4 cellular contexts compared by ENCODE assay signal in the genomic region with DNA sequence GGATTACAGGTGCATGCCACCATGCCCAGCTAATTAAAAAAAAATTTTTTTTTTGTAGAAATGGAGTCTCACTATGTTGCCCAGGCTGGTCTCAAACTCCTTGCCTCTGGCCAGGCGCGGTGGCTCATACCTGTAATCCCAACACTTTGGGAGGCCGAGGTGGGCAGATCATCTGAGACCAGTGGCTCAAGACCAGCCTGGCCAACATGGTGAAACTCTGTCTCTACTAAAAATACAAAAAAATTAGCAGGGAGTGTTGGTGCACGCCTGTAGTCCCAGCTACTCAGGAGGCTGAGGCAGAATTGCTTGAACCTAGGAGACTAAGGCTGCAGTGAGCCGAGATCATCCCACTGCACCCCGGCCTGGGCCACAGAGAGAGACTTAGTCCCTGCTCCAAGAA. TPM values are rescaled to one million over a fixed set of nuclear protein-coding genes. Genes with fewer than 3 reads are reported as not detected.
DNase-seq lines count a peak whose midpoint lies in the region; ATAC-seq, FAIRE-seq and TF ChIP-seq lines count a peak whose summit lies in the region.
"Not testable (repeated sequence)": the region's sequence is repeated elsewhere in the genome, so short reads cannot be mapped to it uniquely, and the experiment has no call there.

No MANE protein-coding gene starts in this region.

- ATAC-seq in HepG2, result not testable (repeated sequence)

- not testable (repeated sequence) for H4K20me1 ChIP-seq in H1 (replicated peaks in 1 of 2; ENCODE audit: control insufficient read depth in 1 of 2, insufficient read depth in 2 of 2, low read length in 2 of 2); HepG2 (ENCODE audit: insufficient read depth, low read length)

- not testable (repeated sequence) for H3K4me2 ChIP-seq in H1 (ENCODE audit: insufficient read depth in 1 of 2, low read depth in 2 of 2, low read length in 2 of 2); HepG2 (ENCODE audit: low read depth, low read length)

- H3K9ac ChIP-seq in H1 (replicated peaks in 1 of 4; ENCODE audit: extremely low read depth in 1 of 4, low read depth in 3 of 4, low read length in 3 of 4); HepG2 (ENCODE audit: insufficient read depth, low read depth, low read length): not testable (repeated sequence)

- not testable (repeated sequence) for H2BK120ac ChIP-seq in H1 (replicated peaks; ENCODE audit: low read depth, low read length)

- H3K36me3 ChIP-seq in H1 (ENCODE audit: control insufficient read depth in 2 of 4, insufficient read depth in 4 of 4, low read length in 3 of 4); HepG2 (replicated peaks in 1 of 2; ENCODE audit: control insufficient read depth in 1 of 2, insufficient read depth in 2 of 2, low read length in 2 of 2); spleen: not testable (repeated sequence)

- TF ChIP-seq RAD21 in H1 (IDR thresholded peaks at IDR 0.05 in 1 of 2, conservative IDR thresholded peaks at IDR 0.05 in 1 of 2; ENCODE audit: low read depth in 2 of 2, low read length in 2 of 2); HepG2 (CRISPR knock-in tag; IDR thresholded peaks at IDR 0.05): not testable (repeated sequence)

- not testable (repeated sequence) for H3K56ac ChIP-seq in H1 (replicated peaks; ENCODE audit: insufficient read length, low read depth, low read length)

- H3K27ac ChIP-seq in H1 (ENCODE audit: low read depth, low read length); HepG2 (ENCODE audit: extremely low read length, insufficient read depth, low read length); spleen: not testable (repeated sequence)

- not testable (repeated sequence) for H3K79me2 ChIP-seq in H1 (ENCODE audit: control insufficient read depth in 1 of 2, insufficient read depth in 2 of 2, low read length in 2 of 2); HepG2 (ENCODE audit: insufficient read depth, low read length)

- not testable (repeated sequence) for H2BK20ac ChIP-seq in H1 (ENCODE audit: low read length)

- not testable (repeated sequence) for H2AK5ac ChIP-seq in H1 (ENCODE audit: low read depth, low read length)

- BruUV-seq in HepG2 (replicated peaks; lab: Mats Ljungman, UMichigan), result not testable (repeated sequence)

- WGBS in H1 (ENCODE audit: extremely low coverage in 1 of 2, insufficient coverage in 1 of 2, insufficient read length in 1 of 2, insufficient replicate concordance in 2 of 2, low coverage in 1 of 2, low lambda C conversion rate in 2 of 2, missing lambda C conversion rate in 1 of 2), 2 experiments, result 93% methylated on average over 6 of the region's 6 CpGs; no CpG with 5 or more reads in 1 of the 2 experiments
- WGBS in HepG2 (ENCODE audit: low lambda C conversion rate), result 41% methylated on average over 6 of the region's 6 CpGs
- WGBS in spleen, 5 donors, result 90 to 95% (median 93%) methylated on average over 6 of the region's 6 CpGs

- not testable (repeated sequence) for H3K23ac ChIP-seq in H1 (ENCODE audit: insufficient read length)

- not testable (repeated sequence) for H4K8ac ChIP-seq in H1 (ENCODE audit: extremely low read depth, insufficient read depth, low read length)

- intact Hi-C loops in HepG2 (cut with micrococcal nuclease; ENCODE audit: unreplicated experiment), result not testable (repeated sequence)
- intact Hi-C loops in spleen (cut with DNase I; ENCODE audit: low total_unique reads), result loop anchor here (5.0 kb wide), 1 partner anchor 127 kb away; no protein-coding TSS in a partner anchor

- TF ChIP-seq POLR2A in H1 (IDR thresholded peaks at IDR 0.05; ENCODE audit: control extremely low read depth in 1 of 2, low read depth in 2 of 2, low read length in 2 of 2); HepG2 (IDR thresholded peaks at IDR 0.05; ENCODE audit: insufficient read depth in 1 of 2, low read depth in 2 of 2, low read length in 2 of 2); spleen (IDR thresholded peaks at IDR 0.05): not testable (repeated sequence)

- FAIRE-seq in H1 (lab: Jason Lieb, UNC); HepG2 (lab: Jason Lieb, UNC): not testable (repeated sequence)

- DNase-seq in activated CD8-positive, alpha-beta memory T cell treated with anti-CD3 and anti-CD28 coated beads for 24 hours, result peak; percentile 33
- DNase-seq in H1 (ENCODE audit: low read depth in 1 of 2, low spot score in 2 of 2); HepG2 (ENCODE audit: low spot score): not testable (repeated sequence)
- peak; percentile 55 for DNase-seq in spleen

- not testable (repeated sequence) for H3K27me3 ChIP-seq in H1 (replicated peaks in 1 of 4; ENCODE audit: control insufficient read depth in 3 of 4, extremely low read depth in 1 of 4, insufficient read depth in 3 of 4, low read length in 3 of 4); spleen (replicated peaks in 1 of 7)
- H3K27me3 ChIP-seq in HepG2 (ENCODE audit: control insufficient read depth in 1 of 2, insufficient read depth in 2 of 2, low read length in 2 of 2), result peaks cover 3 to 24% of the 10 kb centered on the region in 2 experiments; a peak in 4 of 5 replicates

- H3K4me3 ChIP-seq in H1 (ENCODE audit: extremely low read depth in 1 of 4, insufficient read depth in 2 of 4, low read depth in 3 of 4, low read length in 4 of 4); HepG2 (replicated peaks in 1 of 3; ENCODE audit: insufficient read depth in 1 of 3, low read depth in 2 of 3, low read length in 3 of 3); spleen: not testable (repeated sequence)

- not testable (repeated sequence) for H4K91ac ChIP-seq in H1 (replicated peaks; ENCODE audit: insufficient read length, low read length)

- H3K14ac ChIP-seq in H1 (ENCODE audit: insufficient read length), result not testable (repeated sequence)

- not testable (repeated sequence) for TF ChIP-seq EP300 in H1 (IDR thresholded peaks at IDR 0.05; ENCODE audit: borderline replicate concordance in 1 of 2, low read depth in 2 of 2, low read length in 2 of 2); HepG2 (IDR thresholded peaks at IDR 0.05; ENCODE audit: low read depth in 2 of 2, low read length in 2 of 2); HepG2 (CRISPR knock-in tag; IDR thresholded peaks at IDR 0.05; ENCODE audit: borderline replicate concordance)

- H3K9me3 ChIP-seq in H1 (ENCODE audit: insufficient read depth in 2 of 2, low read depth in 1 of 2, low read length in 1 of 2); HepG2 (ENCODE audit: low read length); spleen: not testable (repeated sequence)

- not testable (repeated sequence) for H3K18ac ChIP-seq in H1 (ENCODE audit: extremely low read depth, low read length)

- CTCF ChIA-PET in H1 (lab: Charles Lee; ENCODE audit: partially characterized antibody), result interaction anchor here (0.7 to 4.0 kb wide), 4 partner anchors 11 to 129 kb away, joined by 3 to 14 read pairs (median 3); no protein-coding TSS in a partner anchor
- CTCF ChIA-PET in HepG2 (lab: Yijun Ruan, JAX; ENCODE audit: low intra/inter-chr PET ratio, low total read pairs), result not testable (repeated sequence)

- not testable (repeated sequence) for H4K5ac ChIP-seq in H1 (ENCODE audit: insufficient read length, low read depth, low read length)

- 0 out of 2 replicates have a peak overlapping the region, but pooled peaks have one; percentile 9 for H2BK12ac ChIP-seq in H1 (ENCODE audit: low read depth, low read length)

- not testable (repeated sequence) for H3K4ac ChIP-seq in H1 (replicated peaks; ENCODE audit: insufficient read length, low read depth, low read length)

- H3K79me1 ChIP-seq in H1 (ENCODE audit: low read depth, low read length), result not testable (repeated sequence)

- H2AFZ ChIP-seq in H1 (ENCODE audit: low read length); HepG2 (ENCODE audit: low read length): not testable (repeated sequence)

- POLR2A ChIA-PET in H1 (lab: Charles Lee; ENCODE audit: partially characterized antibody); HepG2 (lab: Yijun Ruan, JAX): not testable (repeated sequence)

- not testable (repeated sequence) for H3K23me2 ChIP-seq in H1 (ENCODE audit: low read depth, low read length)

- not testable (repeated sequence) for H2BK5ac ChIP-seq in H1 (ENCODE audit: low read depth, low read length)

- in situ Hi-C loops in HepG2 (cut with HindIII; ENCODE audit: extremely low pct_ligation_motif_present, low pct_unique_long_range_greater_than_20kb), result loop anchor here (5.0 kb wide), 1 partner anchor 1117 kb away; no protein-coding TSS in a partner anchor

- not testable (repeated sequence) for TF ChIP-seq CTCF in H1 (IDR thresholded peaks at IDR 0.05; ENCODE audit: control extremely low read depth in 1 of 3, insufficient read depth in 1 of 3, low read depth in 1 of 3, low read length in 3 of 3); HepG2 (CRISPR knock-in tag; IDR thresholded peaks at IDR 0.05); spleen (IDR thresholded peaks at IDR 0.05 in 8 of 11, conservative IDR thresholded peaks at IDR 0.05 in 3 of 11)

- H2BK15ac ChIP-seq in H1 (ENCODE audit: low read length), result not testable (repeated sequence)

- not testable (repeated sequence) for H3K4me1 ChIP-seq in H1 (replicated peaks in 1 of 4; ENCODE audit: control insufficient read depth in 3 of 4, insufficient read depth in 4 of 4, low read length in 3 of 4)
- H3K4me1 ChIP-seq in HepG2 (ENCODE audit: insufficient read depth, low read length) (peaks cover 12% of the 10 kb centered on the region; the same call in 1 of the 2 replicates), spleen (peaks cover 0 to 11% (median 4%) of the 10 kb centered on the region in 6 donors)

RNA-seq across cellular contexts. Expression of gene METTL9, which starts 19.2 kb away (rescaled TPM):
- total RNA-seq in H1 (2021; fragmentation: NEBNext Ultra II Directional; extraction: Animal tissue kit (Norgen Biotek cat#: 25700)), result 112 and 117 TPM in 2 replicates
- polyA plus RNA-seq in H1 (2011; rRNA removed) (34.5 and 45.4 TPM in 2 replicates), HepG2 (2011; rRNA removed) (96.9 and 123 TPM in 2 replicates), spleen (10 to 100 TPM; 28.5 to 50.6 (median 45.2) TPM)
- polyA plus RNA-seq in H1 (2011; cell fraction: cytosol; rRNA removed), result 56.7 TPM
- 29.1 TPM for polyA plus RNA-seq in H1 (2011; cell fraction: nucleus; rRNA removed)
- 64.0 to 93.3 TPM (median 70.0 TPM) in 4 replicates for polyA plus RNA-seq in H1 (2012, experiment 1 of 2)
- polyA plus RNA-seq in H1 (2012, experiment 2 of 2), result 37.2 TPM
- 88.0 TPM for polyA plus RNA-seq in H1 (2013, experiment 1 of 2)
- 96.1 TPM for polyA plus RNA-seq in H1 (2013, experiment 2 of 2)
- polyA minus RNA-seq in H1 (2011; rRNA and poly(A)+ RNA removed), result 29.4 and 60.6 TPM in 2 replicates
- polyA minus RNA-seq in H1 (2011; cell fraction: cytosol; rRNA and poly(A)+ RNA removed), result 23.3 TPM
- polyA minus RNA-seq in H1 (2011; cell fraction: nucleus; rRNA and poly(A)+ RNA removed), result 52.8 TPM
- total RNA-seq in HepG2 (2016; rRNA removed; fragmentation: Illumina TruSeq; extraction: Trizol) (175 and 204 TPM in 2 replicates), spleen (100 to 1,000 TPM in 5 of 7 donors, 10 to 100 TPM in 2; 88.5 to 247 (median 121) TPM)
- total RNA-seq in HepG2 (2016; cell fraction: cytosol; rRNA removed; fragmentation: Illumina TruSeq; extraction: Trizol; ENCODE audit: low read depth), result 260 and 296 TPM in 2 replicates
- 189 and 192 TPM in 2 replicates for total RNA-seq in HepG2 (2016; cell fraction: insoluble cytoplasmic fraction; rRNA removed; fragmentation: Illumina TruSeq; extraction: Trizol)
- total RNA-seq in HepG2 (2016; cell fraction: membrane; rRNA removed; fragmentation: Illumina TruSeq; extraction: Trizol), result 531 and 570 TPM in 2 replicates
- total RNA-seq in HepG2 (2016; cell fraction: nucleus; rRNA removed; fragmentation: Illumina TruSeq; extraction: Trizol), result 102 and 120 TPM in 2 replicates
- 57.9 and 89.7 TPM in 2 replicates for polyA plus RNA-seq in HepG2 (2011; cell fraction: cytosol; rRNA removed)
- 22.0 and 27.5 TPM in 2 replicates for polyA plus RNA-seq in HepG2 (2011; cell fraction: nucleus; rRNA removed)
- 128 and 134 TPM in 2 replicates for polyA plus RNA-seq in HepG2 (2012)
- 385 and 459 TPM in 2 replicates for polyA plus RNA-seq in HepG2 (2016; cell fraction: cytosol; fragmentation: Illumina TruSeq; extraction: Trizol; ENCODE audit: low read depth)
- 218 and 221 TPM in 2 replicates for polyA plus RNA-seq in HepG2 (2016; cell fraction: insoluble cytoplasmic fraction; fragmentation: Illumina TruSeq; extraction: Trizol; ENCODE audit: low read depth)
- 534 and 554 TPM in 2 replicates for polyA plus RNA-seq in HepG2 (2016; cell fraction: membrane; fragmentation: Illumina TruSeq; extraction: Trizol; ENCODE audit: low read depth)
- polyA plus RNA-seq in HepG2 (2016; cell fraction: nucleus; fragmentation: Illumina TruSeq; extraction: Trizol; ENCODE audit: insufficient read depth, low read depth), result 143 and 144 TPM in 2 replicates
- 23.0 and 41.2 TPM in 2 replicates for polyA minus RNA-seq in HepG2 (2011; rRNA and poly(A)+ RNA removed; ENCODE audit: low replicate concordance)
- 66.7 and 68.9 TPM in 2 replicates for polyA minus RNA-seq in HepG2 (2011; cell fraction: cytosol; rRNA and poly(A)+ RNA removed)
- polyA minus RNA-seq in HepG2 (2011; cell fraction: nucleus; rRNA and poly(A)+ RNA removed), result 50.9 and 56.4 TPM in 2 replicates
